Comparison of ENCODE assay signal across 27 cellular contexts in genomic region chr6:56437171-56437900, GRCh38.
DNase-seq lines count a peak whose midpoint lies in the region; ATAC-seq, FAIRE-seq and TF ChIP-seq lines count a peak whose summit lies in the region.
"Had no signal": no experiment of that assay in that cellular context is flagged by ENCODE, and none has a peak within 500 bp of the region (broad histone marks: within the 10 kb centered on the region; RNA-seq: fewer than 3 reads in every experiment).

No MANE protein-coding gene starts in this region.

- no peaks in the 10 kb centered on the region for H3K79me2 ChIP-seq in SK-N-SH (ENCODE audit: insufficient read depth)

- no peak; the same call in 2 of the 3 replicates for ATAC-seq in SK-N-SH treated with all-trans-retinoic acid at 6 μM for 48 hours
- ATAC-seq: activated CD4-positive, alpha-beta T cell treated with anti-CD3 and anti-CD28 coated beads for 36 hours; activated naive CD4-positive, alpha-beta T cell treated with anti-CD3 and anti-CD28 coated beads, Interleukin-2, amount 50 U/mL, for 72 hours; gastrocnemius medialis; left lobe of liver; mucosa of descending colon had no signal

- intact Hi-C loops in ovary (cut with DNase I) = no loop called here

- no peak overlapping the region for H2AFZ ChIP-seq in SK-N-SH (ENCODE audit: low read depth)
- H2AFZ ChIP-seq: neural progenitor cell had no signal

- TF ChIP-seq CTCF in SK-N-SH (IDR thresholded peaks at IDR 0.05) (no peak), epithelial cell of proximal tubule (conservative IDR thresholded peaks at IDR 0.05; ENCODE audit: low read depth, low read length) (no peak), ovary (IDR thresholded peaks at IDR 0.05) (no peak)

- CTCF ChIA-PET in SK-N-SH (lab: Yijun Ruan, JAX) = no interaction called here

- no peak for FAIRE-seq in GM12892 (lab: Jason Lieb, UNC)
- FAIRE-seq: D721Med had no signal

- no peaks in the 10 kb centered on the region for H4K20me1 ChIP-seq in SK-N-SH (ENCODE audit: insufficient read depth)
- H4K20me1 ChIP-seq: BLaER1 had no signal

- H3K9me2 ChIP-seq in SK-N-SH = no peaks in the 10 kb centered on the region

- H3F3A ChIP-seq in SK-N-SH (replicated peaks; ENCODE audit: insufficient read depth) = no peaks in the 10 kb centered on the region

- no peak overlapping the region for H3K9ac ChIP-seq in SK-N-SH
- H3K9ac ChIP-seq: BLaER1, neural progenitor cell had no signal

- H3K9me3 ChIP-seq in SK-N-SH (no peaks in the 10 kb centered on the region), ovary (no peaks in the 10 kb centered on the region)
- H3K9me3 ChIP-seq: colonic mucosa, gastrocnemius medialis had no signal

- 79% methylated on average over 5 of the region's 5 CpGs for WGBS in SK-N-SH (ENCODE audit: low lambda C conversion rate)
- WGBS in ovary, 3 donors = 81 to 89% (median 84%) methylated on average over 5 of the region's 5 CpGs

- no peak for DNase-seq in SK-N-SH
- peak; percentile 89 for DNase-seq in epithelial cell of proximal tubule (ENCODE audit: low read depth)
- peak; percentile 81 for DNase-seq in kidney glomerular epithelial cell (lab: John Stamatoyannopoulos, UW)
- no peak for DNase-seq in GM12892 (ENCODE audit: insufficient read length)
- DNase-seq in ovary = no peak
- DNase-seq in activated CD8-positive, alpha-beta memory T cell treated with anti-CD3 and anti-CD28 coated beads, Interleukin-2, amount 50 U/mL, for 48 hours = no peak
- no peak for DNase-seq in pons (ENCODE audit: low spot score)
- DNase-seq: activated CD4-positive, alpha-beta T cell treated with anti-CD3 and anti-CD28 coated beads for 36 hours; brain microvascular endothelial cell; colonic mucosa; endodermal cell; gastrocnemius medialis; mucosa of descending colon; NCI-H1436; NCI-H2171; SHP77 treated with DMSO at 0.1 percent for 48 hours; stimulated activated CD8-positive, alpha-beta memory T cell treated with anti-CD3 and anti-CD28 coated beads, Interleukin-4, amount 100 ng/mL, for 48 hours; T-helper 1 cell; upper lobe of left lung had no signal

- H3K27me3 ChIP-seq in SK-N-SH (ENCODE audit: insufficient read depth) (no peaks in the 10 kb centered on the region), ovary (no peaks in the 10 kb centered on the region)
- H3K27me3 ChIP-seq: BLaER1, brain microvascular endothelial cell, colonic mucosa, gastrocnemius medialis, neural progenitor cell, right atrium auricular region, upper lobe of left lung had no signal

- POLR2A ChIA-PET in SK-N-SH (lab: Yijun Ruan, JAX) = no interaction called here

- H3K36me3 ChIP-seq in SK-N-SH (replicated peaks in 1 of 2; ENCODE audit: control insufficient read depth in 1 of 2, insufficient read depth in 2 of 2, low read length in 1 of 2) = no peaks in the 10 kb centered on the region
- no peaks in the 10 kb centered on the region for H3K36me3 ChIP-seq in ovary
- H3K36me3 ChIP-seq: BLaER1, brain microvascular endothelial cell, colonic mucosa, gastrocnemius medialis, neural progenitor cell, right atrium auricular region, upper lobe of left lung had no signal

- H3K27ac ChIP-seq in SK-N-SH (ENCODE audit: low read depth in 2 of 2, low read length in 1 of 2) (no peak overlapping the region), ovary (no peak overlapping the region)
- H3K27ac ChIP-seq: 22Rv1, BLaER1, brain microvascular endothelial cell, colonic mucosa, gastrocnemius medialis, neural progenitor cell, right atrium auricular region, upper lobe of left lung had no signal

- TF ChIP-seq EP300 in SK-N-SH (IDR thresholded peaks at IDR 0.05; ENCODE audit: borderline replicate concordance in 1 of 2, low read depth in 1 of 2, low read length in 1 of 2) (no peak), ovary (IDR thresholded peaks at IDR 0.05) (no peak)

- H3K4me1 ChIP-seq in SK-N-SH (ENCODE audit: control insufficient read depth in 1 of 2, insufficient read depth in 2 of 2, low read depth in 1 of 2, low read length in 1 of 2) (no peaks in the 10 kb centered on the region), ovary (ENCODE audit: insufficient read depth) (peaks cover 2% of the 10 kb centered on the region)
- H3K4me1 ChIP-seq: BLaER1, colonic mucosa, gastrocnemius medialis, neural progenitor cell, right atrium auricular region, upper lobe of left lung had no signal

- TF ChIP-seq POLR2A in GM12892 (IDR thresholded peaks at IDR 0.05; ENCODE audit: low read depth, low read length) (no peak), ovary (IDR thresholded peaks at IDR 0.05) (no peak)

- H3K4me3 ChIP-seq in SK-N-SH (ENCODE audit: low read depth in 2 of 2, low read length in 1 of 2) (no peak overlapping the region), epithelial cell of proximal tubule (ENCODE audit: low read depth, low read length) (no peak overlapping the region), ovary (no peak overlapping the region)
- H3K4me3 ChIP-seq: BLaER1, colonic mucosa, gastrocnemius medialis, mucosa of descending colon, neural progenitor cell, right atrium auricular region, upper lobe of left lung had no signal

- H3K4me2 ChIP-seq in SK-N-SH = no peak overlapping the region
- H3K4me2 ChIP-seq: BLaER1, neural progenitor cell had no signal

- TF ChIP-seq RAD21 in SK-N-SH (IDR thresholded peaks at IDR 0.05; ENCODE audit: low read length) = no peak

TF ChIP-seq in SK-N-SH, 30 proteins besides CTCF, POLR2A, EP300 and RAD21 (continues in another document):
- TF ChIP-seq PBX3 (IDR thresholded peaks at IDR 0.05) = peak; percentile 10; the same call in 1 of the 2 replicates
- no peak for TF ChIP-seq TAF1 (IDR thresholded peaks at IDR 0.05; ENCODE audit: borderline replicate concordance, low read depth, low read length)
- TF ChIP-seq YY1 (IDR thresholded peaks at IDR 0.05; ENCODE audit: low read depth) = no peak
- TF ChIP-seq FOXM1 (IDR thresholded peaks at IDR 0.05; ENCODE audit: low read depth) = no peak
- TF ChIP-seq ELF1 (IDR thresholded peaks at IDR 0.05) = no peak
- no peak for TF ChIP-seq FOXJ3 (CRISPR knock-in tag; IDR thresholded peaks at IDR 0.05)
- peak; percentile 27; the same call in 1 of the 2 replicates for TF ChIP-seq NFIC (IDR thresholded peaks at IDR 0.05; ENCODE audit: borderline replicate concordance)
- TF ChIP-seq SMC3 (IDR thresholded peaks at IDR 0.05; ENCODE audit: low read depth, low read length) = no peak
- no peak for TF ChIP-seq GABPA (IDR thresholded peaks at IDR 0.05; ENCODE audit: low read depth)
- TF ChIP-seq EZH2phosphoT487 (IDR thresholded peaks at IDR 0.05; ENCODE audit: borderline replicate concordance, low read depth) = no peak
- TF ChIP-seq RXRA (IDR thresholded peaks at IDR 0.05; ENCODE audit: borderline replicate concordance, low read depth) = no peak
- no peak for TF ChIP-seq JUND (IDR thresholded peaks at IDR 0.05)
- 0 out of 2 replicates have a peak, but pooled peaks have one; percentile 31 for TF ChIP-seq TCF12 (IDR thresholded peaks at IDR 0.05)
- TF ChIP-seq RFX5 (IDR thresholded peaks at IDR 0.05; ENCODE audit: low read length) = no peak
- TF ChIP-seq SIN3A (IDR thresholded peaks at IDR 0.05; ENCODE audit: borderline replicate concordance, low read depth, low read length) = no peak

TF ChIP-seq in SK-N-SH treated with all-trans-retinoic acid at 6 μM for 48 hours, 23 proteins besides CTCF, POLR2A, EP300 and RAD21:
- no peak for TF ChIP-seq ZFP30 (CRISPR knock-in tag; IDR thresholded peaks at IDR 0.05)
- TF ChIP-seq TSHZ2 (CRISPR knock-in tag; IDR thresholded peaks at IDR 0.05) = no peak
- TF ChIP-seq ZNF8 (CRISPR knock-in tag; IDR thresholded peaks at IDR 0.05) = no peak
- TF ChIP-seq CSDC2 (CRISPR knock-in tag; IDR thresholded peaks at IDR 0.05) = no peak
- no peak for TF ChIP-seq ARNTL (CRISPR knock-in tag; IDR thresholded peaks at IDR 0.05; ENCODE audit: borderline replicate concordance, low read depth)
- no peak for TF ChIP-seq ZNF565 (CRISPR knock-in tag; conservative IDR thresholded peaks at IDR 0.05; ENCODE audit: low read depth)
- TF ChIP-seq GLIS3 (CRISPR knock-in tag; IDR thresholded peaks at IDR 0.05) = no peak
- TF ChIP-seq TOX (CRISPR knock-in tag; IDR thresholded peaks at IDR 0.05; ENCODE audit: borderline replicate concordance) = no peak

Comparison
In these comparisons a context has a peak if more than half of its experiments do, and no peak if none do; other contexts are left out.
1. DNase-seq: peak in epithelial cell of proximal tubule (single experiment) and kidney glomerular epithelial cell (single experiment); none in SK-N-SH (single experiment), GM12892 (single experiment), ovary (0 of 5), activated CD8-positive, alpha-beta memory T cell treated with anti-CD3 and anti-CD28 coated beads, Interleukin-2, amount 50 U/mL, for 48 hours (single experiment) and pons (single experiment).